ENCODE assay signal across 8 cellular contexts in genomic region chr7:141551080-141551772, GRCh38. TPM values are rescaled to one million over a fixed set of nuclear protein-coding genes. Genes with fewer than 3 reads are reported as not detected.
DNase-seq lines count a peak whose midpoint lies in the region; ATAC-seq and TF ChIP-seq lines count a peak whose summit lies in the region.

AGK (plus strand) TSS chr7:141551410; CDS start chr7:141555467, 4,057 bp downstream.

- peak within 1 kb of the TSS; percentile 80 for H3K4me3 Mint-ChIP-seq in chondrocyte (ENCODE audit: unreplicated experiment)

- peaks cover 18% of the 10 kb centered on the region for H3K4me1 Mint-ChIP-seq in chondrocyte (ENCODE audit: low read depth)

- DNase-seq in AG10803 (ENCODE audit: low read depth) (peak; percentile 76), NCI-H446 (lab: John Stamatoyannopoulos, UW) (peak; percentile 52 to 89), chondrocyte (ENCODE audit: low spot score) (peak; percentile 90), kidney tubule cell (ENCODE audit: low spot score) (peak; percentile 83)
- peak; percentile 63 to 68 for DNase-seq in activated CD4-positive, alpha-beta T cell treated with anti-CD3 and anti-CD28 coated beads for 24 hours (ENCODE audit: low read depth in 2 of 2)
- DNase-seq in stimulated activated CD4-positive, alpha-beta T cell treated with anti-CD3 and anti-CD28 coated beads, Interleukin-1b, Interleukin-23, amount 100 ng/mL, for 24 hours (ENCODE audit: low read depth in 4 of 4, low spot score in 1 of 4): peak; percentile 47 to 71 (median 68)

- TF ChIP-seq CTCF in AG10803 (conservative IDR thresholded peaks at IDR 0.05; ENCODE audit: low read length) (no peak), chondrocyte (IDR thresholded peaks at IDR 0.05) (peak; percentile 9)

- in situ Hi-C loops in GM18951 (cut with MboI; ENCODE audit: low sequenced_read_pairs, unreplicated experiment): no loop called here

- peak; percentile 98 for TF ChIP-seq POLR2A in GM18951 (IDR thresholded peaks at IDR 0.05; ENCODE audit: extremely low read depth, insufficient read depth, insufficient read length)

- H3K9me3 Mint-ChIP-seq in chondrocyte (ENCODE audit: low read depth): no peaks in the 10 kb centered on the region

- peak; percentile 90 for ATAC-seq in HG03159 (IDR thresholded peaks at IDR 0.05; ENCODE audit: unreplicated experiment)

- peak within 1 kb of the TSS; percentile 90 for H3K4me3 ChIP-seq in AG10803 (ENCODE audit: low read length)

- H3K27me3 Mint-ChIP-seq in chondrocyte (ENCODE audit: low read depth): no peaks in the 10 kb centered on the region

- peaks cover 6% of the 10 kb centered on the region for H3K36me3 Mint-ChIP-seq in chondrocyte (ENCODE audit: low read depth)

- peak within 1 kb of the TSS; percentile 79 for H3K27ac Mint-ChIP-seq in chondrocyte (ENCODE audit: unreplicated experiment)

RNA-seq across cellular contexts. Expression of gene AGK, which starts in this region (rescaled TPM):
- total RNA-seq in chondrocyte: 22.1 to 26.6 TPM (median 23.6 TPM) in 3 replicates

Comparison
In these comparisons a context has a peak if more than half of its experiments do, and no peak if none do; other contexts are left out.
1. Peak in every context shown above with its lines: DNase-seq, ATAC-seq and H3K4me3 ChIP-seq.